Comparison of ENCODE assay signal across 16 cellular contexts in genomic region chr1:171138973-171139372, GRCh38. TPM values are rescaled to one million over a fixed set of nuclear protein-coding genes. Genes with fewer than 3 reads are reported as not detected.
"Had no signal": no experiment of that assay in that cellular context is flagged by ENCODE, and none has a peak within 500 bp of the region (broad histone marks: within the 10 kb centered on the region; RNA-seq: fewer than 3 reads in every experiment).

No MANE protein-coding gene starts in this region.

- H3K9me3 Mint-ChIP-seq: activated naive CD4-positive, alpha-beta T cell treated with anti-CD3 and anti-CD28 coated beads for 36 hours; activated T-helper 2 cell treated with anti-CD3 and anti-CD28 coated beads, Interferon-gamma antibody, Interleukin-2, Interleukin-4, amounts not matched to agents 10 μg/mL and 5 μg/mL and 100 μg/mL, durations not matched to agents 14 hours and 24 hours and 36 hours; neural crest cell; stimulated activated naive CD8-positive, alpha-beta T cell treated with anti-CD3 and anti-CD28 coated beads, Interleukin-15, amount 100 ng/mL, for 72 hours had no signal

- H3K27ac Mint-ChIP-seq: activated naive CD4-positive, alpha-beta T cell treated with anti-CD3 and anti-CD28 coated beads for 36 hours; activated T-helper 2 cell treated with anti-CD3 and anti-CD28 coated beads, Interferon-gamma antibody, Interleukin-2, Interleukin-4, amounts not matched to agents 10 μg/mL and 5 μg/mL and 100 μg/mL, durations not matched to agents 14 hours and 24 hours and 36 hours; stimulated activated naive CD8-positive, alpha-beta T cell treated with anti-CD3 and anti-CD28 coated beads, Interleukin-15, amount 100 ng/mL, for 72 hours had no signal

- H3K4me1 Mint-ChIP-seq: stimulated activated naive CD8-positive, alpha-beta T cell treated with anti-CD3 and anti-CD28 coated beads, Interleukin-15, amount 100 ng/mL, for 72 hours had no signal

- H3K4me3 ChIP-seq: coronary artery, psoas muscle had no signal

- H3K9me3 ChIP-seq: psoas muscle had no signal

- DNase-seq: activated CD4-positive, CD25-positive, alpha-beta regulatory T cell treated with anti-CD3 and anti-CD28 coated beads, Interleukin-2, amount 50 U/mL, for 72 hours; activated naive CD4-positive, alpha-beta T cell treated with anti-CD3 and anti-CD28 coated beads for 36 hours; activated T-cell treated with anti-CD3 and anti-CD28 coated beads, Interleukin-2, amount 50 U/mL, for 1 hour; central memory CD4-positive, alpha-beta T cell; effector CD8-positive, alpha-beta T cell; midbrain; psoas muscle; stimulated activated CD4-positive, alpha-beta T cell treated with anti-CD3 and anti-CD28 coated beads, Interleukin-1b, Interleukin-23, amount 100 ng/mL, for 48 hours; stimulated activated naive CD8-positive, alpha-beta T cell treated with anti-CD3 and anti-CD28 coated beads, Interleukin-15, amount 100 ng/mL, for 72 hours had no signal

- H3K4me3 Mint-ChIP-seq: activated naive CD4-positive, alpha-beta T cell treated with anti-CD3 and anti-CD28 coated beads for 36 hours; neural crest cell; stimulated activated naive CD8-positive, alpha-beta T cell treated with anti-CD3 and anti-CD28 coated beads, Interleukin-15, amount 100 ng/mL, for 72 hours had no signal

RNA-seq across cellular contexts. Expression of gene FMO2, which starts 46.1 kb away (rescaled TPM):
- total RNA-seq: activated naive CD4-positive, alpha-beta T cell treated with anti-CD3 and anti-CD28 coated beads for 36 hours; activated T-helper 2 cell treated with anti-CD3 and anti-CD28 coated beads, Interferon-gamma antibody, Interleukin-2, Interleukin-4, amounts not matched to agents 10 μg/mL and 5 μg/mL and 100 μg/mL, durations not matched to agents 14 hours and 24 hours and 36 hours; glomerular endothelial cell; kidney epithelial cell; myocyte; neural crest cell; T-helper 1 cell treated with Interleukin-12 subunit alpha and Interleukin-12 subunit beta and Interleukin-4 antibody, amounts not matched to agents 30 ng/mL and 1 ng/mL, for 36 hours had no signal

RNA-seq across cellular contexts. Expression of gene FMO3, which starts 48.3 kb away (rescaled TPM):
- total RNA-seq: activated naive CD4-positive, alpha-beta T cell treated with anti-CD3 and anti-CD28 coated beads for 36 hours; activated T-helper 2 cell treated with anti-CD3 and anti-CD28 coated beads, Interferon-gamma antibody, Interleukin-2, Interleukin-4, amounts not matched to agents 10 μg/mL and 5 μg/mL and 100 μg/mL, durations not matched to agents 14 hours and 24 hours and 36 hours; glomerular endothelial cell; kidney epithelial cell; myocyte; neural crest cell; T-helper 1 cell treated with Interleukin-12 subunit alpha and Interleukin-12 subunit beta and Interleukin-4 antibody, amounts not matched to agents 30 ng/mL and 1 ng/mL, for 36 hours had no signal
